10 cellular contexts compared by ENCODE assay signal in the genomic region with DNA sequence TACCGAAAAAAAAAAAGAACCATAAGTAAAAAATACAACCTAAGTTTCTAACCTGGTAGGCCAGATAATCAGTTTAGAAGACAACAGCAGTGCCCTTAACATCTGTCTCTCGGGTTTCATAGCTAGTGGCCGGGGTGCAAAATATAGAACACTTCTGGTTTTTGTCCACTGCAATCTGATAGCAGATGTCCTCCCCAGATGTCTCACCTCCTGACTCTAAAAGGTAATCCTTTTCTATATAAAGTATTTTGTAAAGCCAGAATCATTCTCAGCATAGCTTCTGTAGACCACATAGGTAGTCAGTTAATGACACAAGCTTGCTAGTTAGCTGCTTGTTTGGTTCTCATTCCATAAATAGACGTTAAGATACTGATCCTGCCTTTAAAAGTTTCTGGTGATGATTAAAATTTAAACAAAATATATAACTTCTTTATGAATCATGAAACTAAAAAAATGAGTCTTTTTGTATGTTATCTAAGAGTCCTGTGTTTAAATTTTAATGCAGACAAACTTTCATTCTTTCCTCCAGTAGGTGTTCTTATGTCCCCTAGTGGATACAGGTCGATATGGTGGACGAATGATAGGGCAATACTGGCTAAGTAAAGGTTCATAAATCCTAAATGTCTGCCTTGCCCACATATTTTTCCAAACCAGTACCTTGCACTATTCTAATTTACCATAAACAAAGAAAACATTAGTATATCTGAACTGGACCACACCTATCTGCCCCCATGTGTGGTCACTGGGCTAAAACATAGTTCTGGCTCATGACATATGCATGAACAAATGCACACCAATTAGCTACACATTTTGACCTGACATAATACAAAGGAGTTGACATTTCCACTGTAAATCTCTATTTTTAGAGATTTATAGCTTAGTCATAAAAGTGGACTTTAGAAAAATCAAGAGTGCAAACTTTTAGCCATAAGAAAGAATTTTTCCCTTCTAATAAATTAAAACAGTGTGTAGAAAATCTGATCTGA.
DNase-seq lines count a peak whose midpoint lies in the region; ATAC-seq and TF ChIP-seq lines count a peak whose summit lies in the region.
"Had no signal": no experiment of that assay in that cellular context is flagged by ENCODE, and none has a peak within 500 bp of the region (broad histone marks: within the 10 kb centered on the region; RNA-seq: fewer than 3 reads in every experiment).

No MANE protein-coding gene starts in this region.

- H3K9me3 Mint-ChIP-seq in Calu3 (ENCODE audit: low read depth, unreplicated experiment), result no peaks in the 10 kb centered on the region
- H3K9me3 Mint-ChIP-seq in activated CD8-positive, alpha-beta T cell treated with anti-CD3 and anti-CD28 coated beads, Interleukin-2, amount 10 ng/mL, durations not matched to agents 7 days and 5 days (ENCODE audit: insufficient read depth), result peaks cover 6% of the 10 kb centered on the region

- no peak overlapping the region for H3K4me3 Mint-ChIP-seq in Calu3 (ENCODE audit: low read depth, unreplicated experiment)
- H3K4me3 Mint-ChIP-seq in activated CD8-positive, alpha-beta T cell treated with anti-CD3 and anti-CD28 coated beads, Interleukin-2, amount 10 ng/mL, durations not matched to agents 7 days and 5 days, result no peak overlapping the region
- H3K4me3 Mint-ChIP-seq: brain had no signal

- CTCF ChIA-PET in Calu3 (lab: Charles Lee), result interaction anchor here (0.7 to 1.7 kb wide), 3 partner anchors 23 to 415 kb away, joined by 3 to 6 read pairs (median 5); no protein-coding TSS in a partner anchor
- CTCF ChIA-PET in activated CD8-positive, alpha-beta T cell treated with anti-CD3 and anti-CD28 coated beads, Interleukin-2, amount 10 ng/mL, durations not matched to agents 7 days and 5 days (lab: Charles Lee), result interaction anchor here (0.8 kb wide), 1 partner anchor 459 kb away, joined by 3 read pairs; no protein-coding TSS in a partner anchor

- DNase-seq in Caki2 (ENCODE audit: low read depth) (peak; percentile 18), choroid plexus epithelial cell (ENCODE audit: low read depth) (peak; percentile 58), heart left ventricle (no peak), Calu3 (no peak)
- DNase-seq in activated CD8-positive, alpha-beta T cell treated with anti-CD3 and anti-CD28 coated beads, Interleukin-2, amount 10 ng/mL, durations not matched to agents 7 days and 5 days, result no peak

- WGBS in heart left ventricle, 4 donors, result 91 to 93% (median 92%) methylated on average over 6 of the region's 6 CpGs

- H3K27ac ChIP-seq in heart left ventricle, result no peak overlapping the region
- H3K27ac ChIP-seq: SK-N-MC had no signal

- H3K4me1 ChIP-seq in heart left ventricle, result peaks cover 0 to 3% (median 0%) of the 10 kb centered on the region in 12 donors

- intact Hi-C loops in heart left ventricle (cut with DNase I) (no loop called here), Calu3 (cut with micrococcal nuclease; ENCODE audit: unreplicated experiment) (loop anchor here (5.0 kb wide), 1 partner anchor 458 kb away; no protein-coding TSS in a partner anchor)

- peaks cover 0 to 6% (median 0%) of the 10 kb centered on the region in 12 donors for H3K9me3 ChIP-seq in heart left ventricle

- no peaks in the 10 kb centered on the region for H3K27me3 ChIP-seq in heart left ventricle

- TF ChIP-seq CTCF in choroid plexus epithelial cell (conservative IDR thresholded peaks at IDR 0.05; ENCODE audit: low read depth, low read length) (peak; percentile 51), heart left ventricle (IDR thresholded peaks at IDR 0.05) (no peak), Calu3 (IDR thresholded peaks at IDR 0.05; ENCODE audit: unreplicated experiment) (no peak)

- no peak for TF ChIP-seq POLR2A in heart left ventricle (IDR thresholded peaks at IDR 0.05)

- in situ Hi-C loops in Caki2 (cut with HindIII; ENCODE audit: low pct_unique_long_range_greater_than_20kb, low sequenced_read_pairs), result no loop called here

- no peaks in the 10 kb centered on the region for H3K36me3 Mint-ChIP-seq in Calu3 (ENCODE audit: insufficient read depth, unreplicated experiment)
- H3K36me3 Mint-ChIP-seq in activated CD8-positive, alpha-beta T cell treated with anti-CD3 and anti-CD28 coated beads, Interleukin-2, amount 10 ng/mL, durations not matched to agents 7 days and 5 days (ENCODE audit: low read depth), result peaks cover 11% of the 10 kb centered on the region

- ATAC-seq in GM19438 (IDR thresholded peaks at IDR 0.05; ENCODE audit: low read depth, unreplicated experiment), result peak; percentile 72
- peak; percentile 61 for ATAC-seq in HG03280 (IDR thresholded peaks at IDR 0.05; ENCODE audit: unreplicated experiment)
- no peak for ATAC-seq in heart left ventricle
- ATAC-seq in GM21529 (IDR thresholded peaks at IDR 0.05; ENCODE audit: unreplicated experiment), result no peak
- ATAC-seq in activated CD8-positive, alpha-beta T cell treated with anti-CD3 and anti-CD28 coated beads, Interleukin-2, amount 10 ng/mL, durations not matched to agents 7 days and 5 days, result no peak

- no peaks in the 10 kb centered on the region for H3K27me3 Mint-ChIP-seq in Calu3 (ENCODE audit: unreplicated experiment)
- H3K27me3 Mint-ChIP-seq in activated CD8-positive, alpha-beta T cell treated with anti-CD3 and anti-CD28 coated beads, Interleukin-2, amount 10 ng/mL, durations not matched to agents 7 days and 5 days (ENCODE audit: low read depth), result no peaks in the 10 kb centered on the region
- H3K27me3 Mint-ChIP-seq: brain had no signal

- no peaks in the 10 kb centered on the region for H3K36me3 ChIP-seq in heart left ventricle

- POLR2A ChIA-PET in activated CD8-positive, alpha-beta T cell treated with anti-CD3 and anti-CD28 coated beads, Interleukin-2, amount 10 ng/mL, durations not matched to agents 7 days and 5 days (lab: Charles Lee), result no interaction called here

- BruUV-seq in Calu3 (replicated peaks; lab: Mats Ljungman, UMichigan), result no TSS peak

- no peaks in the 10 kb centered on the region for H3K4me1 Mint-ChIP-seq in Calu3 (ENCODE audit: low read depth, unreplicated experiment)
- peaks cover 4% of the 10 kb centered on the region for H3K4me1 Mint-ChIP-seq in activated CD8-positive, alpha-beta T cell treated with anti-CD3 and anti-CD28 coated beads, Interleukin-2, amount 10 ng/mL, durations not matched to agents 7 days and 5 days (ENCODE audit: low read depth)

- no peak overlapping the region for H3K27ac Mint-ChIP-seq in Calu3 (ENCODE audit: unreplicated experiment)
- no peak overlapping the region for H3K27ac Mint-ChIP-seq in activated CD8-positive, alpha-beta T cell treated with anti-CD3 and anti-CD28 coated beads, Interleukin-2, amount 10 ng/mL, durations not matched to agents 7 days and 5 days
- H3K27ac Mint-ChIP-seq: brain had no signal

- no peak overlapping the region for H3K4me3 ChIP-seq in choroid plexus epithelial cell (ENCODE audit: low read depth, low read length)
- no peak overlapping the region for H3K4me3 ChIP-seq in heart left ventricle
- H3K4me3 ChIP-seq: SK-N-MC had no signal

Comparison
In these comparisons a context has a peak if more than half of its experiments do, and no peak if none do; other contexts are left out.
1. DNase-seq: peak in Caki2 (single experiment) and choroid plexus epithelial cell (single experiment); none in heart left ventricle (0 of 5), Calu3 (single experiment) and activated CD8-positive, alpha-beta T cell treated with anti-CD3 and anti-CD28 coated beads, Interleukin-2, amount 10 ng/mL, durations not matched to agents 7 days and 5 days (single experiment).
2. ATAC-seq: peak in GM19438 (single experiment) and HG03280 (single experiment); none in heart left ventricle (0 of 4), GM21529 (single experiment) and activated CD8-positive, alpha-beta T cell treated with anti-CD3 and anti-CD28 coated beads, Interleukin-2, amount 10 ng/mL, durations not matched to agents 7 days and 5 days (single experiment).